In the genomic region with DNA sequence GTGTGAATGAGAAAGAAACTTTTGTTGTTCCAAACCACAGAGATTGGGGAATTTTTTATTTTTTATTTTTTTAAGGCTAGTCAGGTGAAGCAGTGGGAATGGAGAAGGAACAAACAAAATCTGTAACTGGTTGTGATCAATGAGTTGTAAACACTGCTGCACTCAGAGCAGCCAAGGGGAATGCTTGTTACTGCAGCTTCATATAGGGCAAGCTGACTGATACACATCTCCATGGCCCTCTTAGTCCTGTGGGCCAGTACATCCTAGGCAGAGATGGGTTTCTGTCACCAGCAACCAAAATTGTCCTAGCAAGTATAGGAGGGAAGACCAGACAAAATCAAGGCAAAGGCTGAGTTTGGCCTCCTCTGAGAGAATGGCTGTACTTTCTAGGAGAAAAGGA, we compare ENCODE assay signal across 21 cellular contexts.
DNase-seq lines count a peak whose midpoint lies in the region; ATAC-seq, FAIRE-seq and TF ChIP-seq lines count a peak whose summit lies in the region.
"Had no signal": no experiment of that assay in that cellular context is flagged by ENCODE, and none has a peak within 500 bp of the region (broad histone marks: within the 10 kb centered on the region; RNA-seq: fewer than 3 reads in every experiment).

No MANE protein-coding gene starts in this region.

- H3K27ac ChIP-seq in HepG2 (ENCODE audit: extremely low read length, insufficient read depth, low read length) (no peak overlapping the region), right lobe of liver (no peak overlapping the region), H1 (ENCODE audit: low read depth, low read length) (no peak overlapping the region), osteoblast (ENCODE audit: low read depth, low read length) (no peak overlapping the region), vagina (no peak overlapping the region), uterus (no peak overlapping the region)
- H3K27ac ChIP-seq: 22Rv1; A549; BLaER1 treated with 17β-estradiol and CSF1 and Interleukin-3, amounts not matched to agents 10 nM and 100 nM; C4-2B had no signal

- H3K9me3 ChIP-seq in HepG2 (ENCODE audit: low read length), result no peaks in the 10 kb centered on the region
- H3K9me3 ChIP-seq in right lobe of liver, result no peaks in the 10 kb centered on the region
- H3K9me3 ChIP-seq in H1 (ENCODE audit: insufficient read depth in 2 of 2, low read depth in 1 of 2, low read length in 1 of 2), result peaks cover 0 to 4% of the 10 kb centered on the region in 2 experiments; a peak in 2 of 4 replicates
- no peaks in the 10 kb centered on the region for H3K9me3 ChIP-seq in osteoblast (ENCODE audit: low read depth, low read length)
- H3K9me3 ChIP-seq in vagina, result no peaks in the 10 kb centered on the region
- H3K9me3 ChIP-seq in uterus, result no peaks in the 10 kb centered on the region
- H3K9me3 ChIP-seq: BLaER1 treated with 17β-estradiol and CSF1 and Interleukin-3, amounts not matched to agents 10 nM and 100 nM; Caco-2 had no signal

- ATAC-seq in HepG2 (no peak), right lobe of liver (no peak)
- ATAC-seq: A549; CD8-positive, alpha-beta T cell had no signal

- H3K79me2 ChIP-seq in HepG2 (ENCODE audit: insufficient read depth, low read length), result peaks cover 2% of the 10 kb centered on the region
- H3K79me2 ChIP-seq in H1 (ENCODE audit: control insufficient read depth in 1 of 2, insufficient read depth in 2 of 2, low read length in 2 of 2), result 0 out of 4 replicates have a peak, but pooled peaks cover 0 to 7% of the 10 kb centered on the region in 2 experiments
- no peaks in the 10 kb centered on the region for H3K79me2 ChIP-seq in osteoblast (ENCODE audit: insufficient read depth, low read length)

- TF ChIP-seq RAD21 in HepG2 (CRISPR knock-in tag; IDR thresholded peaks at IDR 0.05) (no peak), H1 (IDR thresholded peaks at IDR 0.05 in 1 of 2, conservative IDR thresholded peaks at IDR 0.05 in 1 of 2; ENCODE audit: low read depth in 2 of 2, low read length in 2 of 2) (no peak)

- H4K8ac ChIP-seq in H1 (ENCODE audit: extremely low read depth, insufficient read depth, low read length), result no peak overlapping the region

- no peak overlapping the region for H2BK12ac ChIP-seq in H1 (ENCODE audit: low read depth, low read length)

- H3K36me3 ChIP-seq in HepG2 (replicated peaks in 1 of 2; ENCODE audit: control insufficient read depth in 1 of 2, insufficient read depth in 2 of 2, low read length in 2 of 2) (peaks cover 0 to 4% of the 10 kb centered on the region in 2 experiments; a peak in 3 of 5 replicates), right lobe of liver (no peaks in the 10 kb centered on the region), H1 (ENCODE audit: control insufficient read depth in 2 of 4, insufficient read depth in 4 of 4, low read length in 3 of 4) (no peaks in the 10 kb centered on the region), osteoblast (ENCODE audit: insufficient read depth, low read length) (no peaks in the 10 kb centered on the region), vagina (no peaks in the 10 kb centered on the region), uterus (no peaks in the 10 kb centered on the region)
- H3K36me3 ChIP-seq: BLaER1 treated with 17β-estradiol and CSF1 and Interleukin-3, amounts not matched to agents 10 nM and 100 nM had no signal

- peaks cover 4% of the 10 kb centered on the region; the same call in 1 of the 2 replicates for H3K79me1 ChIP-seq in H1 (ENCODE audit: low read depth, low read length)

- intact Hi-C loops in HepG2 (cut with micrococcal nuclease; ENCODE audit: unreplicated experiment) (no loop called here), right lobe of liver (cut with DNase I) (no loop called here), vagina (cut with DNase I) (loop anchor here (10.0 kb wide), 1 partner anchor 60 kb away; no protein-coding TSS in a partner anchor), uterus (cut with DNase I; ENCODE audit: low total_unique reads) (no loop called here)

- in situ Hi-C loops in HepG2 (cut with HindIII; ENCODE audit: extremely low pct_ligation_motif_present, low pct_unique_long_range_greater_than_20kb), result no loop called here

- no peaks in the 10 kb centered on the region for H3K27me3 ChIP-seq in HepG2 (ENCODE audit: control insufficient read depth in 1 of 2, insufficient read depth in 2 of 2, low read length in 2 of 2)
- no peaks in the 10 kb centered on the region for H3K27me3 ChIP-seq in right lobe of liver
- no peaks in the 10 kb centered on the region for H3K27me3 ChIP-seq in H1 (replicated peaks in 1 of 4; ENCODE audit: control insufficient read depth in 3 of 4, extremely low read depth in 1 of 4, insufficient read depth in 3 of 4, low read length in 3 of 4)
- no peaks in the 10 kb centered on the region for H3K27me3 ChIP-seq in osteoblast (ENCODE audit: insufficient read depth, low read length)
- H3K27me3 ChIP-seq in vagina, result no peaks in the 10 kb centered on the region
- no peaks in the 10 kb centered on the region for H3K27me3 ChIP-seq in uterus

- H4K20me1 ChIP-seq in HepG2 (ENCODE audit: insufficient read depth, low read length) (peaks cover 5% of the 10 kb centered on the region; the same call in 1 of the 2 replicates), H1 (replicated peaks in 1 of 2; ENCODE audit: control insufficient read depth in 1 of 2, insufficient read depth in 2 of 2, low read length in 2 of 2) (peaks cover 0 to 9% of the 10 kb centered on the region in 2 experiments), osteoblast (ENCODE audit: insufficient read depth, low read length) (no peaks in the 10 kb centered on the region)

- TF ChIP-seq POLR2A in HepG2 (IDR thresholded peaks at IDR 0.05; ENCODE audit: insufficient read depth in 1 of 2, low read depth in 2 of 2, low read length in 2 of 2) (no peak), right lobe of liver (IDR thresholded peaks at IDR 0.05) (no peak), H1 (IDR thresholded peaks at IDR 0.05; ENCODE audit: control extremely low read depth in 1 of 2, low read depth in 2 of 2, low read length in 2 of 2) (no peak), vagina (IDR thresholded peaks at IDR 0.05) (no peak), uterus (IDR thresholded peaks at IDR 0.05) (no peak)

- H3K56ac ChIP-seq in H1 (replicated peaks; ENCODE audit: insufficient read length, low read depth, low read length), result no peak overlapping the region

- H3K23me2 ChIP-seq in H1 (ENCODE audit: low read depth, low read length), result peaks cover 7% of the 10 kb centered on the region; the same call in 1 of the 2 replicates

- H3K4me3 ChIP-seq in HepG2 (replicated peaks in 1 of 3; ENCODE audit: insufficient read depth in 1 of 3, low read depth in 2 of 3, low read length in 3 of 3) (no peak overlapping the region), right lobe of liver (no peak overlapping the region), H1 (ENCODE audit: extremely low read depth in 1 of 4, insufficient read depth in 2 of 4, low read depth in 3 of 4, low read length in 4 of 4) (no peak overlapping the region), osteoblast (ENCODE audit: insufficient read depth, low read length) (no peak overlapping the region), vagina (no peak overlapping the region), uterus (no peak overlapping the region)
- H3K4me3 ChIP-seq: A549; BLaER1 treated with 17β-estradiol and CSF1 and Interleukin-3, amounts not matched to agents 10 nM and 100 nM had no signal

- no peak overlapping the region for H3K23ac ChIP-seq in H1 (ENCODE audit: insufficient read length)

- no peak overlapping the region for H2AK5ac ChIP-seq in H1 (ENCODE audit: low read depth, low read length)

- CTCF ChIA-PET in HepG2 (lab: Yijun Ruan, JAX; ENCODE audit: low intra/inter-chr PET ratio, low total read pairs) (no interaction called here), H1 (lab: Charles Lee; ENCODE audit: partially characterized antibody) (interaction anchor here (0.7 to 1.6 kb wide), 3 partner anchors 10 to 666 kb away, joined by 3 to 8 read pairs (median 3); no protein-coding TSS in a partner anchor)

- no peak overlapping the region for H3K9ac ChIP-seq in HepG2 (ENCODE audit: insufficient read depth, low read depth, low read length)
- no peak overlapping the region for H3K9ac ChIP-seq in H1 (replicated peaks in 1 of 4; ENCODE audit: extremely low read depth in 1 of 4, low read depth in 3 of 4, low read length in 3 of 4)
- H3K9ac ChIP-seq: BLaER1 treated with 17β-estradiol and CSF1 and Interleukin-3, amounts not matched to agents 10 nM and 100 nM had no signal

- no peak for TF ChIP-seq CTCF in HepG2 (CRISPR knock-in tag; IDR thresholded peaks at IDR 0.05)
- TF ChIP-seq CTCF in right lobe of liver (IDR thresholded peaks at IDR 0.05), result no peak
- TF ChIP-seq CTCF in H1 (IDR thresholded peaks at IDR 0.05; ENCODE audit: control extremely low read depth in 1 of 3, insufficient read depth in 1 of 3, low read depth in 1 of 3, low read length in 3 of 3), result no peak
- TF ChIP-seq CTCF in osteoblast (IDR thresholded peaks at IDR 0.05; ENCODE audit: extremely low read depth, low read depth, low read length), result no peak
- TF ChIP-seq CTCF in vagina (IDR thresholded peaks at IDR 0.05), result no peak
- no peak for TF ChIP-seq CTCF in uterus (IDR thresholded peaks at IDR 0.05)

- H3K4ac ChIP-seq in H1 (replicated peaks; ENCODE audit: insufficient read length, low read depth, low read length), result no peak overlapping the region

- TF ChIP-seq EP300 in HepG2 (IDR thresholded peaks at IDR 0.05; ENCODE audit: low read depth in 2 of 2, low read length in 2 of 2) (no peak), HepG2 (CRISPR knock-in tag; IDR thresholded peaks at IDR 0.05; ENCODE audit: borderline replicate concordance) (no peak), H1 (IDR thresholded peaks at IDR 0.05; ENCODE audit: borderline replicate concordance in 1 of 2, low read depth in 2 of 2, low read length in 2 of 2) (no peak)

- no peak overlapping the region for H4K91ac ChIP-seq in H1 (replicated peaks; ENCODE audit: insufficient read length, low read length)

- DNase-seq in HepG2 (ENCODE audit: low spot score) (no peak), right lobe of liver (no peak), H1 (ENCODE audit: low read depth in 1 of 2, low spot score in 2 of 2) (no peak), osteoblast (ENCODE audit: insufficient read length, low spot score, missing footprints) (peak; percentile 61), vagina (ENCODE audit: extremely low spot score in 2 of 2) (no peak), uterus (no peak)
- DNase-seq: AML-193; Caco-2; Calu3; CD4-positive, alpha-beta T cell; CD8-positive, alpha-beta T cell; DMS79 treated with DMSO at 0.1 percent for 48 hours; GF-D8 had no signal

- POLR2A ChIA-PET in HepG2 (lab: Yijun Ruan, JAX), result no interaction called here
- POLR2A ChIA-PET in H1 (lab: Charles Lee; ENCODE audit: partially characterized antibody), result interaction anchor here (1.2 kb wide), 1 partner anchor 17 kb away, joined by 3 read pairs; no protein-coding TSS in a partner anchor

- H3K4me2 ChIP-seq in HepG2 (ENCODE audit: low read depth, low read length) (no peak overlapping the region), H1 (ENCODE audit: insufficient read depth in 1 of 2, low read depth in 2 of 2, low read length in 2 of 2) (no peak overlapping the region), osteoblast (ENCODE audit: insufficient read depth, low read length) (no peak overlapping the region)
- H3K4me2 ChIP-seq: A549; BLaER1 treated with 17β-estradiol and CSF1 and Interleukin-3, amounts not matched to agents 10 nM and 100 nM had no signal

- no peak overlapping the region for H3K18ac ChIP-seq in H1 (ENCODE audit: extremely low read depth, low read length)

- H2BK120ac ChIP-seq in H1 (replicated peaks; ENCODE audit: low read depth, low read length), result no peak overlapping the region

- no peak overlapping the region for H2AFZ ChIP-seq in HepG2 (ENCODE audit: low read length)
- no peak overlapping the region for H2AFZ ChIP-seq in H1 (ENCODE audit: low read length)
- H2AFZ ChIP-seq in osteoblast (ENCODE audit: low read length), result no peak overlapping the region

- no peak for FAIRE-seq in HepG2 (lab: Jason Lieb, UNC)
- FAIRE-seq in H1 (lab: Jason Lieb, UNC), result no peak
- FAIRE-seq: A549, D721Med, G401.6, GM12891, GM19239 had no signal

- H3K4me1 ChIP-seq in HepG2 (ENCODE audit: insufficient read depth, low read length), result peaks cover 29% of the 10 kb centered on the region
- H3K4me1 ChIP-seq in right lobe of liver, result no peaks in the 10 kb centered on the region
- H3K4me1 ChIP-seq in H1 (replicated peaks in 1 of 4; ENCODE audit: control insufficient read depth in 3 of 4, insufficient read depth in 4 of 4, low read length in 3 of 4), result peaks cover 0 to 15% (median 4%) of the 10 kb centered on the region in 4 experiments; a peak in 4 of 7 replicates
- H3K4me1 ChIP-seq in osteoblast (ENCODE audit: insufficient read depth, low read length), result no peaks in the 10 kb centered on the region
- no peaks in the 10 kb centered on the region for H3K4me1 ChIP-seq in vagina
- no peaks in the 10 kb centered on the region for H3K4me1 ChIP-seq in uterus
- H3K4me1 ChIP-seq: A549, Caco-2 had no signal

- H3K14ac ChIP-seq in H1 (ENCODE audit: insufficient read length), result no peak overlapping the region

- H2BK15ac ChIP-seq in H1 (ENCODE audit: low read length), result no peak overlapping the region

- no peak overlapping the region for H2BK5ac ChIP-seq in H1 (ENCODE audit: low read depth, low read length)

- no peak overlapping the region for H4K5ac ChIP-seq in H1 (ENCODE audit: insufficient read length, low read depth, low read length)

- no TSS peak for BruUV-seq in HepG2 (replicated peaks; lab: Mats Ljungman, UMichigan)

- H2BK20ac ChIP-seq in H1 (ENCODE audit: low read length), result no peak overlapping the region
